10 cellular contexts compared by ENCODE assay signal in the genomic region with DNA sequence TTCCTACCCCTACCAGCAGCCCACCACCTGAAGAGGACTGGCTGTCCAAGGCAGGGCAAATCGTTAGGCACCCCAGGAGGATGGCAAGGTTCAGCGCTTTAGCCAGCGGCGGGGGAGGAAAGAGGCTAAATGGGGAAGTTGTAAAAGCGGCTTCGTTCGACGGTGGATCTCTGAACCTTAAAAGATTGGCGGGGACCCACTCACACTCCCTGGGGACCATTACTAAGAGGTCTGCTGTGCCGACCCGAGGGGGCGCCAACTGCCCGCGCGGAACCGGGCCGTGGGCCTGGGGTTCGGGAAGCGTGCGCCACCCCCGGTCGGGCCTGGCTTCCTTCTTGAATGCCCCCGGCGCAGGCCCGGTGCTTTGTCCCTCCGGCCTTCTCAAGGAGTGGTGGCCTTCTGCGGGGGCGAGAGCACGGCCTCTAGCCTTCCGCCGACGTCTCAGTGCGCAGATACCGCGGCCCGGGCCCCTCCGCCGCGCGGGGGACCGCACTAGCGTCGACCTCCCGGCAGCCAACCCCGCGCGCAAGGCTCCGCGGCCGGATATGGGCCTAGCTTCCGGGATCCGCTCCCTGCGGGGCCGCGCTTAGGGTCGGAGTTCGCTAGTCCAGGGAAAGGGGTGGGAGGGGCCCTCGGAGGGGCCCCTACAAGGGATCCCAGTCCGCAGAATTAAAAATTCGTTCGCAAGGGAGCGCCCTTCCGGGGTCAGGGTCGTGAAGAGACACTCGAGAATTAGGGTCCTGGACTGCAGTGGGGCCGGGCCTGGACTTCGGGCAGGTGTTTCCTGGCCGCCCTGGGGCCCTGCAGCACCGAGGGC. TPM values are rescaled to one million over a fixed set of nuclear protein-coding genes. Genes with fewer than 3 reads are reported as not detected.
DNase-seq lines count a peak whose midpoint lies in the region; ATAC-seq lines count a peak whose summit lies in the region.
"Had no signal": no experiment of that assay in that cellular context is flagged by ENCODE, and none has a peak within 500 bp of the region (broad histone marks: within the 10 kb centered on the region; RNA-seq: fewer than 3 reads in every experiment).

No MANE protein-coding gene starts in this region.

- H3K9me3 ChIP-seq in NT2/D1 (ENCODE audit: insufficient read depth, low read length): no peaks in the 10 kb centered on the region
- H3K9me3 ChIP-seq: thyroid gland had no signal

- H3K9me3 Mint-ChIP-seq in activated naive CD4-positive, alpha-beta T cell treated with anti-CD3 and anti-CD28 coated beads, Interleukin-2, amount 50 U/mL, for 72 hours: no peaks in the 10 kb centered on the region

- H3K36me3 ChIP-seq in NT2/D1 (ENCODE audit: insufficient read depth, insufficient read length, low read length): no peaks in the 10 kb centered on the region
- H3K36me3 ChIP-seq: thyroid gland had no signal

- peak overlapping the region; percentile 64 for H3K9ac ChIP-seq in NT2/D1 (ENCODE audit: insufficient read length, low read depth)

- peak overlapping the region; percentile 44 for H3K27ac ChIP-seq in temporal lobe (ENCODE audit: low read depth, low read length)

- peaks cover 0 to 20% of the 10 kb centered on the region in 2 donors for H3K36me3 Mint-ChIP-seq in activated naive CD4-positive, alpha-beta T cell treated with anti-CD3 and anti-CD28 coated beads, Interleukin-2, amount 50 U/mL, for 72 hours

- peaks cover 9% of the 10 kb centered on the region for H3K4me1 ChIP-seq in NT2/D1 (ENCODE audit: insufficient read depth, insufficient read length)

- peak overlapping the region; percentile 55 for H3K4me3 ChIP-seq in NT2/D1 (ENCODE audit: insufficient read length, low read depth)
- H3K4me3 ChIP-seq: thyroid gland had no signal

- DNase-seq in activated naive CD4-positive, alpha-beta T cell treated with anti-CD3 and anti-CD28 coated beads, Interleukin-2, amount 50 U/mL, for 72 hours (ENCODE audit: low spot score in 2 of 2): no peak
- DNase-seq in activated naive CD4-positive, alpha-beta T cell treated with Interleukin-2 at 50 U/mL for 16 hours: no peak
- DNase-seq in NT2/D1 (ENCODE audit: low read depth, low spot score) (no peak), iPS-NIHi7 (ENCODE audit: extremely low spot score) (peak; percentile 53), Ammon's horn (ENCODE audit: low spot score) (no peak), globus pallidus (ENCODE audit: low spot score) (no peak)
- DNase-seq: OCI-M1, thyroid gland had no signal

- H3K27ac Mint-ChIP-seq in activated naive CD4-positive, alpha-beta T cell treated with anti-CD3 and anti-CD28 coated beads, Interleukin-2, amount 50 U/mL, for 72 hours: no peak overlapping the region

- ATAC-seq in activated naive CD4-positive, alpha-beta T cell treated with anti-CD3 and anti-CD28 coated beads, Interleukin-2, amount 50 U/mL, for 72 hours: peak; percentile 53 to 54
- no peak for ATAC-seq in HG03025 (IDR thresholded peaks at IDR 0.05; ENCODE audit: low FRiP score, unreplicated experiment)

- peaks cover 74% of the 10 kb centered on the region for H3K27me3 ChIP-seq in NT2/D1 (ENCODE audit: insufficient read depth, insufficient read length)

RNA-seq across cellular contexts. Expression of a gene that starts 10.5 kb away (rescaled TPM):
- not detected for total RNA-seq in activated naive CD4-positive, alpha-beta T cell treated with anti-CD3 and anti-CD28 coated beads, Interleukin-2, amount 50 U/mL, for 72 hours
- 50.4 TPM for total RNA-seq in temporal lobe

RNA-seq across cellular contexts. Expression of a gene that starts 12.5 kb away (rescaled TPM):
- not detected for total RNA-seq in activated naive CD4-positive, alpha-beta T cell treated with anti-CD3 and anti-CD28 coated beads, Interleukin-2, amount 50 U/mL, for 72 hours
- 36.1 TPM for total RNA-seq in temporal lobe

Comparison
In these comparisons a context has a peak if more than half of its experiments do, and no peak if none do; other contexts are left out.
1. RNA of a gene that starts 10.5 kb away (total RNA-seq): 50.4 TPM in temporal lobe (single experiment); not detected in activated naive CD4-positive, alpha-beta T cell treated with anti-CD3 and anti-CD28 coated beads, Interleukin-2, amount 50 U/mL, for 72 hours; every median in the first group is over 10 times any median in the second.
2. RNA of a gene that starts 12.5 kb away (total RNA-seq): 36.1 TPM in temporal lobe (single experiment); not detected in activated naive CD4-positive, alpha-beta T cell treated with anti-CD3 and anti-CD28 coated beads, Interleukin-2, amount 50 U/mL, for 72 hours; every median in the first group is over 10 times any median in the second.